Comparison of ENCODE assay signal across 14 cellular contexts in the genomic region with DNA sequence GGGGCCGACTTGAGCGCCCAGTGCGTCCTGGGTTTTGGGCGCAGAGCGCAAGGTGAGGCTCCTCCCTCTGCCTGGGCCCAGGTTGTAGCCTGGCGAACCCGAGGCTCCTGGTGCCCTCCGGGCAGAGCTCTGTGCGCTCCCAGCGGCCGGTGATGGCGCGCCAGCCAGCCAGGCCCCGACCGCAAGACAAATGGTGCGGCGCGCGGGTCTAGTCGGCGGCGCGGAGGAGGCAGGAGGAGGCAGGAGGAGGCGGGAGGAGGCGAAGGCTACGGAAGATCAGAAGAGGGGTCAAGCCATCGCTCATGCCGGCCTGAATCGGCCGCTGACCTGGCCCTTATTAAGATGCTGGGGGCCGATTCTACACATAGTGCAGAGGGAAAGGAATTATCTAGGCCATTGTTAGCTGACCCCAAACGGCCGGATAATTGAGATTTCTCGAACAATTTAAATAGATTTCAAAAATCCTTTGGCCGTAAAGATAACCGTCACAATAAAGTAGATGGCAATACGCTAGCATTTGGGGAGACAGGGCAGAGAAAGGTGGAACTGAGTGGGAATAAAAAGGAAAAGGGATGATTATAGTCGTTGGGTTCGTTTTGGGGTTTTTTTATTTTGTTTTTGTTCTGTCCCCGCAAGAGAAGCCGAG. TPM values are rescaled to one million over a fixed set of nuclear protein-coding genes. Genes with fewer than 3 reads are reported as not detected.
DNase-seq lines count a peak whose midpoint lies in the region; ATAC-seq and TF ChIP-seq lines count a peak whose summit lies in the region.
"Had no signal": no experiment of that assay in that cellular context is flagged by ENCODE, and none has a peak within 500 bp of the region (broad histone marks: within the 10 kb centered on the region; RNA-seq: fewer than 3 reads in every experiment).

No MANE protein-coding gene starts in this region.

- peak overlapping the region; percentile 14 to 64 for H3K4me3 ChIP-seq in right atrium auricular region
- peak overlapping the region; percentile 51 for H3K4me3 ChIP-seq in skeletal muscle cell (ENCODE audit: low read depth, low read length)
- H3K4me3 ChIP-seq in body of pancreas: no peak overlapping the region
- H3K4me3 ChIP-seq: testis had no signal

- no peak overlapping the region for H3K4me3 Mint-ChIP-seq in activated T-helper 1 cell treated with anti-CD3 and anti-CD28 coated beads, Interleukin-12 subunit alpha, Interleukin-12 subunit beta, Interleukin-2, Interleukin-4 antibody, amounts not matched to agents 30 ng/mL and 10 ng/mL and 1 ng/mL, durations not matched to agents 14 hours and 24 hours and 36 hours

- TF ChIP-seq CTCF in right atrium auricular region (IDR thresholded peaks at IDR 0.05): no peak
- TF ChIP-seq CTCF in body of pancreas (IDR thresholded peaks at IDR 0.05): no peak

- intact Hi-C loops in activated T-helper 1 cell treated with anti-CD3 and anti-CD28 coated beads, Interleukin-12 subunit alpha, Interleukin-12 subunit beta, Interleukin-2, Interleukin-4 antibody, amounts not matched to agents 30 ng/mL and 10 ng/mL and 1 ng/mL, durations not matched to agents 14 hours and 24 hours and 36 hours (cut with micrococcal nuclease): loop anchor here (5.0 kb wide), 2 partner anchors 264 to 936 kb away; no protein-coding TSS in a partner anchor
- intact Hi-C loops in body of pancreas (cut with DNase I): no loop called here

- no peak for ATAC-seq in body of pancreas
- ATAC-seq in HG03521 (IDR thresholded peaks at IDR 0.05; ENCODE audit: unreplicated experiment): no peak

- H3K27me3 ChIP-seq in right atrium auricular region: no peaks in the 10 kb centered on the region
- H3K27me3 ChIP-seq in body of pancreas: peaks cover 0 to 36% of the 10 kb centered on the region in 2 donors
- H3K27me3 ChIP-seq: testis had no signal

- no peak for TF ChIP-seq POLR2A in body of pancreas (IDR thresholded peaks at IDR 0.05)

- peaks cover 83% of the 10 kb centered on the region for H3K27me3 Mint-ChIP-seq in activated T-helper 1 cell treated with anti-CD3 and anti-CD28 coated beads, Interleukin-12 subunit alpha, Interleukin-12 subunit beta, Interleukin-2, Interleukin-4 antibody, amounts not matched to agents 30 ng/mL and 10 ng/mL and 1 ng/mL, durations not matched to agents 14 hours and 24 hours and 36 hours (ENCODE audit: insufficient read depth)

- peaks cover 3% of the 10 kb centered on the region for H3K4me1 Mint-ChIP-seq in activated T-helper 1 cell treated with anti-CD3 and anti-CD28 coated beads, Interleukin-12 subunit alpha, Interleukin-12 subunit beta, Interleukin-2, Interleukin-4 antibody, amounts not matched to agents 30 ng/mL and 10 ng/mL and 1 ng/mL, durations not matched to agents 14 hours and 24 hours and 36 hours (ENCODE audit: low read depth)

- DNase-seq in DMS153 treated with DMSO at 0.1 percent for 48 hours (lab: John Stamatoyannopoulos, UW; ENCODE audit: unreplicated experiment) (peak; percentile 7), DMS153 (lab: John Stamatoyannopoulos, UW) (no peak), right atrium auricular region (ENCODE audit: low spot score) (no peak), skeletal muscle cell (ENCODE audit: low read depth) (no peak), body of pancreas (no peak), Kasumi-1 (lab: John Stamatoyannopoulos, UW) (no peak)
- DNase-seq in activated T-helper 1 cell treated with anti-CD3 and anti-CD28 coated beads, Interleukin-12 subunit alpha, Interleukin-12 subunit beta, Interleukin-2, Interleukin-4 antibody, amounts not matched to agents 30 ng/mL and 10 ng/mL and 1 ng/mL, durations not matched to agents 14 hours and 24 hours and 36 hours (ENCODE audit: low spot score): no peak
- DNase-seq: Karpas-422; nucleus accumbens; stimulated activated CD4-positive, alpha-beta T cell treated with anti-CD3 and anti-CD28 coated beads, Interleukin-4, amount 100 ng/mL, for 24 hours; testis had no signal

- peaks cover 36% of the 10 kb centered on the region for H3K36me3 ChIP-seq in right atrium auricular region
- H3K36me3 ChIP-seq in body of pancreas (replicated peaks in 1 of 2; ENCODE audit: insufficient read depth in 1 of 2, low read depth in 2 of 2): no peaks in the 10 kb centered on the region

- H3K4me1 ChIP-seq in right atrium auricular region: peaks cover 0 to 35% of the 10 kb centered on the region in 2 donors
- peaks cover 9% of the 10 kb centered on the region for H3K4me1 ChIP-seq in body of pancreas

- 1 to 3% methylated on average over 24 to 41 of the region's 41 CpGs for WGBS in body of pancreas, 2 donors

- peak overlapping the region; percentile 63 for H3K27ac Mint-ChIP-seq in activated T-helper 1 cell treated with anti-CD3 and anti-CD28 coated beads, Interleukin-12 subunit alpha, Interleukin-12 subunit beta, Interleukin-2, Interleukin-4 antibody, amounts not matched to agents 30 ng/mL and 10 ng/mL and 1 ng/mL, durations not matched to agents 14 hours and 24 hours and 36 hours

- H3K9me3 ChIP-seq in right atrium auricular region (no peaks in the 10 kb centered on the region), body of pancreas (no peaks in the 10 kb centered on the region)
- H3K9me3 ChIP-seq: testis had no signal

- H3K27ac ChIP-seq in right atrium auricular region (peak overlapping the region; percentile 88 to 90), body of pancreas (no peak overlapping the region)
- H3K27ac ChIP-seq: testis, VCaP had no signal

- H3K36me3 Mint-ChIP-seq in activated T-helper 1 cell treated with anti-CD3 and anti-CD28 coated beads, Interleukin-12 subunit alpha, Interleukin-12 subunit beta, Interleukin-2, Interleukin-4 antibody, amounts not matched to agents 30 ng/mL and 10 ng/mL and 1 ng/mL, durations not matched to agents 14 hours and 24 hours and 36 hours (ENCODE audit: low read depth): peaks cover 1% of the 10 kb centered on the region

- H3K9me3 Mint-ChIP-seq in activated T-helper 1 cell treated with anti-CD3 and anti-CD28 coated beads, Interleukin-12 subunit alpha, Interleukin-12 subunit beta, Interleukin-2, Interleukin-4 antibody, amounts not matched to agents 30 ng/mL and 10 ng/mL and 1 ng/mL, durations not matched to agents 14 hours and 24 hours and 36 hours: no peaks in the 10 kb centered on the region

RNA-seq across cellular contexts. Expression of a gene that starts 2.8 kb away (rescaled TPM):
- total RNA-seq in activated T-helper 1 cell treated with anti-CD3 and anti-CD28 coated beads, Interleukin-12 subunit alpha, Interleukin-12 subunit beta, Interleukin-2, Interleukin-4 antibody, amounts not matched to agents 30 ng/mL and 10 ng/mL and 1 ng/mL, durations not matched to agents 14 hours and 24 hours and 36 hours: not detected in 2 replicates
- 100 to 1,000 TPM; 238 to 345 TPM for total RNA-seq in right atrium auricular region
- not detected for total RNA-seq in body of pancreas
- total RNA-seq: A172 had no signal

Comparison
In these comparisons a context has a peak if more than half of its experiments do, and no peak if none do; other contexts are left out.
1. H3K27ac ChIP-seq: peak in right atrium auricular region (2 of 2); none in body of pancreas (0 of 4).
2. H3K4me3 ChIP-seq: peak in right atrium auricular region (2 of 2) and skeletal muscle cell (single experiment); none in body of pancreas (0 of 2).
3. RNA of a gene that starts 2.8 kb away (total RNA-seq): 238 to 345 TPM in right atrium auricular region; not detected in activated T-helper 1 cell treated with anti-CD3 and anti-CD28 coated beads, Interleukin-12 subunit alpha, Interleukin-12 subunit beta, Interleukin-2, Interleukin-4 antibody, amounts not matched to agents 30 ng/mL and 10 ng/mL and 1 ng/mL, durations not matched to agents 14 hours and 24 hours and 36 hours and not detected in body of pancreas; every median in the first group is over 100 times any median in the second.